Comparison of ENCODE assay signal across 1 cellular context in genomic region chr11:65435981-65436411, GRCh38.
TF ChIP-seq lines count a peak whose summit lies in the region.

No MANE protein-coding gene starts in this region.

TF ChIP-seq in liver, 16 proteins besides CTCF, POLR2A, EP300 and RAD21 (continued from another document):
- peak in 1 of 2 donors; percentile 8 for TF ChIP-seq HNF4A (conservative IDR thresholded peaks at IDR 0.05)
- no peak for TF ChIP-seq REST (IDR thresholded peaks at IDR 0.05)
- TF ChIP-seq EGR1 (IDR thresholded peaks at IDR 0.05; ENCODE audit: low read depth in 2 of 2) = peak in 1 of 2 donors; percentile 12
